Comparison of ENCODE assay signal across 1 cellular context in the genomic region with DNA sequence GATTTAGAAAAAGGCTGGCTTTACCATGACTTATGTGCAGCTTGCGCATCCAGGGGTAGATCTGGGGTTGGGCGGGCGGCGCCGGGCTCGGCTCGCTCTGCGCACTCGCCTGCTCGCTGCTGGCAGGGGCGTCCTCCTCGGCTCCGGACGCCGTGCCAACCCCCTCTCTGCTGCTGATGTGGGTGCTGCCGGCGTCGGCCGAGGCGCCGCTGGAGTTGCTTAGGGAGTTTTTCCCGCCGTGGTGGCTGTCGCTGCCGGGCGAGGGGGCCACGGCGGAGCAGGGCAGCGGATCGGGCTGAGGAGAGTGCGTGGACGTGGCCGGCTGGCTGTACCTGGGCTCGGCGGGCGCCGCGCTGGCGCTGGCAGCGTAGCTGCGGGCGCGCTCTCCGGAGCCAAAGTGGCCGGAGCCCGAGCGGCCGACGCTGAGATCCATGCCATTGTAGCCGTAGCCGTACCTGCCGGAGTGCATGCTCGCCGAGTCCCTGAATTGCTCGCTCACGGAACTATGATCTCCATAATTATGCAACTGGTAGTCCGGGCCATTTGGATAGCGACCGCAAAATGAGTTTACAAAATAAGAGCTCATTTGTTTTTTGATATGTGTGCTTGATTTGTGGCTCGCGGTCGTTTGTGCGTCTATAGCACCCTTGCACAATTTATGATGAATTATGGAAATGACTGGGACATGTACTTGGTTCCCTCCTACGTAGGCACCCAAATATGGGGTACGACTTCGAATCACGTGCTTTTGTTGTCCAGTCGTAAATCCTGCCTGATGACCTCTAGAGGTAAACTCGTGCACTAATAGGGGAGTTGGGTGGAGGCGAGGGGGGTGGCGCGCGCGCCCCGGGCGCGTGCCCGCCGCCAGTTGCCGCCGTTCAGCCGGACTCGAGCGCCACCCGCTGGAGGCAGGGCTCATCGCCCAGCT.
TF ChIP-seq lines count a peak whose summit lies in the region.

HOXA5 (minus strand) TSS at position 660 of the 928 bp plus-strand sequence; CDS start at position 586, 74 bp downstream.

TF ChIP-seq in HepG2, 621 proteins besides CTCF, POLR2A, EP300 and RAD21 (continued from another document and continues in another):
- TF ChIP-seq TFE3 (CRISPR knock-in tag; IDR thresholded peaks at IDR 0.05): peak; percentile 16; the same call in 1 of the 2 replicates
- peak; percentile 42; the same call in 1 of the 2 replicates for TF ChIP-seq HOXA3 (CRISPR knock-in tag; IDR thresholded peaks at IDR 0.05)
- peak; percentile 43; the same call in 1 of the 2 replicates for TF ChIP-seq HDAC1 (CRISPR knock-in tag; IDR thresholded peaks at IDR 0.05)
- TF ChIP-seq ZNF652 (CRISPR knock-in tag; IDR thresholded peaks at IDR 0.05; ENCODE audit: borderline replicate concordance, low read depth): no peak
- TF ChIP-seq, protein P1, sequence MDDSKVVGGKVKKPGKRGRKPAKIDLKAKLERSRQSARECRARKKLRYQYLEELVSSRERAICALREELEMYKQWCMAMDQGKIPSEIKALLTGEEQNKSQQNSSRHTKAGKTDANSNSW (CRISPR knock-in tag; IDR thresholded peaks at IDR 0.05; ENCODE audit: borderline replicate concordance): no peak
- peak; percentile 25; the same call in 1 of the 2 replicates for TF ChIP-seq FOXA3 (CRISPR knock-in tag; IDR thresholded peaks at IDR 0.05)
- no peak for TF ChIP-seq TGIF2 (CRISPR knock-in tag; IDR thresholded peaks at IDR 0.05)
- TF ChIP-seq, protein P2, sequence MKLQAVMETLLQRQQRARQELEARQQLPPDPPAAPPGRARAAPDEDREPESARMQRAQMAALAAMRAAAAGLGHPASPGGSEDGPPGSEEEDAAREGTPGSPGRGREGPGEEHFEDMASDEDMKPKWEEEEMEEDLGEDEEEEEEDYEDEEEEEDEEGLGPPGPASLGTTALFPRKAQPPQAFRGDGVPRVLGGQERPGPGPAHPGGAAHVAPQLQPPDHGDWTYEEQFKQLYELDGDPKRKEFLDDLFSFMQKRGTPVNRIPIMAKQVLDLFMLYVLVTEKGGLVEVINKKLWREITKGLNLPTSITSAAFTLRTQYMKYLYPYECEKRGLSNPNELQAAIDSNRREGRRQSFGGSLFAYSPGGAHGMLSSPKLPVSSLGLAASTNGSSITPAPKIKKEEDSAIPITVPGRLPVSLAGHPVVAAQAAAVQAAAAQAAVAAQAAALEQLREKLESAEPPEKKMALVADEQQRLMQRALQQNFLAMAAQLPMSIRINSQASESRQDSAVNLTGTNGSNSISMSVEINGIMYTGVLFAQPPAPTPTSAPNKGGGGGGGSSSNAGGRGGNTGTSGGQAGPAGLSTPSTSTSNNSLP (IDR thresholded peaks at IDR 0.05; ENCODE audit: low read depth, low read length): 0 out of 2 replicates have a peak, but pooled peaks have one; percentile 12
- TF ChIP-seq HMGXB4 (CRISPR knock-in tag; IDR thresholded peaks at IDR 0.05; ENCODE audit: borderline replicate concordance in 1 of 2, low read depth in 1 of 2): peak; percentile 50 to 81; a peak in 3 of 4 replicates
- TF ChIP-seq PHF21A (CRISPR knock-in tag; IDR thresholded peaks at IDR 0.05): peak; percentile 46; the same call in 1 of the 2 replicates
- TF ChIP-seq SAP130 (CRISPR knock-in tag; IDR thresholded peaks at IDR 0.05; ENCODE audit: low read depth): peak; percentile 58
- peak; percentile 82 for TF ChIP-seq POGZ (CRISPR knock-in tag; IDR thresholded peaks at IDR 0.05)
- TF ChIP-seq BHLHE40 (IDR thresholded peaks at IDR 0.05; ENCODE audit: low read length): peak; percentile 77
- TF ChIP-seq ZBTB49 (CRISPR knock-in tag; IDR thresholded peaks at IDR 0.05; ENCODE audit: borderline replicate concordance): no peak
- TF ChIP-seq IRF2 (CRISPR knock-in tag; IDR thresholded peaks at IDR 0.05): peak; percentile 40; the same call in 1 of the 2 replicates
- peak; percentile 98 for TF ChIP-seq HNRNPLL (IDR thresholded peaks at IDR 0.05; ENCODE audit: low read depth, low read length, poor library complexity, severe bottlenecking)
- no peak for TF ChIP-seq SPEN (CRISPR knock-in tag; IDR thresholded peaks at IDR 0.05; ENCODE audit: low read depth)
- no peak for TF ChIP-seq NR2F6 (IDR thresholded peaks at IDR 0.05)
- 0 out of 2 replicates have a peak, but pooled peaks have one; percentile 22 for TF ChIP-seq NR2F6 (CRISPR knock-in tag; IDR thresholded peaks at IDR 0.05)
- TF ChIP-seq, protein P3, sequence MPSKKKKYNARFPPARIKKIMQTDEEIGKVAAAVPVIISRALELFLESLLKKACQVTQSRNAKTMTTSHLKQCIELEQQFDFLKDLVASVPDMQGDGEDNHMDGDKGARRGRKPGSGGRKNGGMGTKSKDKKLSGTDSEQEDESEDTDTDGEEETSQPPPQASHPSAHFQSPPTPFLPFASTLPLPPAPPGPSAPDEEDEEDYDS (CRISPR knock-in tag; IDR thresholded peaks at IDR 0.05): peak; percentile 56
- TF ChIP-seq AFF4 (CRISPR knock-in tag; IDR thresholded peaks at IDR 0.05): no peak
- TF ChIP-seq NFYB (CRISPR knock-in tag; IDR thresholded peaks at IDR 0.05): peak; percentile 39; the same call in 1 of the 2 replicates
- TF ChIP-seq, protein P4, sequence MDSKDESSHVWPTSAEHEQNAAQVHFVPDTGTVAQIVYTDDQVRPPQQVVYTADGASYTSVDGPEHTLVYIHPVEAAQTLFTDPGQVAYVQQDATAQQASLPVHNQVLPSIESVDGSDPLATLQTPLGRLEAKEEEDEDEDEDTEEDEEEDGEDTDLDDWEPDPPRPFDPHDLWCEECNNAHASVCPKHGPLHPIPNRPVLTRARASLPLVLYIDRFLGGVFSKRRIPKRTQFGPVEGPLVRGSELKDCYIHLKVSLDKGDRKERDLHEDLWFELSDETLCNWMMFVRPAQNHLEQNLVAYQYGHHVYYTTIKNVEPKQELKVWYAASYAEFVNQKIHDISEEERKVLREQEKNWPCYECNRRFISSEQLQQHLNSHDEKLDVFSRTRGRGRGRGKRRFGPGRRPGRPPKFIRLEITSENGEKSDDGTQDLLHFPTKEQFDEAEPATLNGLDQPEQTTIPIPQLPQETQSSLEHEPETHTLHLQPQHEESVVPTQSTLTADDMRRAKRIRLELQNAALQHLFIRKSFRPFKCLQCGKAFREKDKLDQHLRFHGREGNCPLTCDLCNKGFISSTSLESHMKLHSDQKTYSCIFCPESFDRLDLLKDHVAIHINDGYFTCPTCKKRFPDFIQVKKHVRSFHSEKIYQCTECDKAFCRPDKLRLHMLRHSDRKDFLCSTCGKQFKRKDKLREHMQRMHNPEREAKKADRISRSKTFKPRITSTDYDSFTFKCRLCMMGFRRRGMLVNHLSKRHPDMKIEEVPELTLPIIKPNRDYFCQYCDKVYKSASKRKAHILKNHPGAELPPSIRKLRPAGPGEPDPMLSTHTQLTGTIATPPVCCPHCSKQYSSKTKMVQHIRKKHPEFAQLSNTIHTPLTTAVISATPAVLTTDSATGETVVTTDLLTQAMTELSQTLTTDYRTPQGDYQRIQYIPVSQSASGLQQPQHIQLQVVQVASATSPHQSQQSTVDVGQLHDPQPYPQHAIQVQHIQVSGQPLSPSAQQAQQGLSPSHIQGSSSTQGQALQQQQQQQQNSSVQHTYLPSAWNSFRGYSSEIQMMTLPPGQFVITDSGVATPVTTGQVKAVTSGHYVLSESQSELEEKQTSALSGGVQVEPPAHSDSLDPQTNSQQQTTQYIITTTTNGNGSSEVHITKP (CRISPR knock-in tag; IDR thresholded peaks at IDR 0.05; ENCODE audit: low read depth): peak; percentile 1; the same call in 1 of the 2 replicates
- TF ChIP-seq ZFX (CRISPR knock-in tag; IDR thresholded peaks at IDR 0.05; ENCODE audit: low read depth): no peak; the same call in 1 of the 2 replicates
- TF ChIP-seq RXRB (CRISPR knock-in tag; IDR thresholded peaks at IDR 0.05; ENCODE audit: borderline replicate concordance): peak; percentile 20; the same call in 1 of the 2 replicates
- TF ChIP-seq, protein P5, sequence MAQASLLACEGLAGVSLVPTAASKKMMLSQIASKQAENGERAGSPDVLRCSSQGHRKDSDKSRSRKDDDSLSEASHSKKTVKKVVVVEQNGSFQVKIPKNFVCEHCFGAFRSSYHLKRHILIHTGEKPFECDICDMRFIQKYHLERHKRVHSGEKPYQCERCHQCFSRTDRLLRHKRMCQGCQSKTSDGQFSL (CRISPR knock-in tag; IDR thresholded peaks at IDR 0.05): 0 out of 2 replicates have a peak, but pooled peaks have one; percentile 65
- TF ChIP-seq ASH2L (IDR thresholded peaks at IDR 0.05; ENCODE audit: insufficient read length, low read depth, low read length): peak; percentile 59
- peak; percentile 54; the same call in 1 of the 2 replicates for TF ChIP-seq RARA (CRISPR knock-in tag; IDR thresholded peaks at IDR 0.05)
- TF ChIP-seq GATAD2A (CRISPR knock-in tag; IDR thresholded peaks at IDR 0.05): no peak
- TF ChIP-seq ZBTB14 (CRISPR knock-in tag; IDR thresholded peaks at IDR 0.05): peak; percentile 99
- TF ChIP-seq MYC (CRISPR knock-in tag; IDR thresholded peaks at IDR 0.05; ENCODE audit: borderline replicate concordance): no peak
- no peak for TF ChIP-seq ZNF317 (CRISPR knock-in tag; IDR thresholded peaks at IDR 0.05)
- no peak for TF ChIP-seq TAF1 (CRISPR knock-in tag; IDR thresholded peaks at IDR 0.05)
